ENCODE assay signal across 8 cellular contexts in genomic region chr12:120437735-120438494, GRCh38. TPM values are rescaled to one million over a fixed set of nuclear protein-coding genes. Genes with fewer than 3 reads are reported as not detected.
DNase-seq lines count a peak whose midpoint lies in the region; ATAC-seq and TF ChIP-seq lines count a peak whose summit lies in the region.

Gene COX6A1, plus strand, starts transcription at chr12:120438113. Its CDS starts 14 bp downstream, at chr12:120438127.

- H3K27me3 Mint-ChIP-seq in activated T-cell treated with anti-CD3 and anti-CD28 coated beads, Interleukin-2, amount 50 U/mL, for 4 hours (ENCODE audit: low read depth): peaks cover 4% of the 10 kb centered on the region

- POLR2A ChIA-PET in Panc1 (lab: Charles Lee): no interaction called here

- intact Hi-C loops in Panc1 (cut with micrococcal nuclease; ENCODE audit: unreplicated experiment): no loop called here

- H3K36me3 ChIP-seq in Panc1 (ENCODE audit: control insufficient read depth, insufficient read depth, low read length) (peaks cover 7% of the 10 kb centered on the region), muscle layer of duodenum (ENCODE audit: control insufficient read depth in 1 of 2, insufficient read depth in 2 of 2, low read length in 2 of 2) (peaks cover 15 to 20% of the 10 kb centered on the region in 2 donors)

- DNase-seq in DMS79 treated with DMSO at 0.1 percent for 48 hours (lab: John Stamatoyannopoulos, UW): peak; percentile 99
- DNase-seq in KG1 (lab: John Stamatoyannopoulos, UW): peak; percentile 98
- peak; percentile 95 for DNase-seq in Panc1 (ENCODE audit: low read depth, low spot score)
- DNase-seq in activated T-cell treated with anti-CD3 and anti-CD28 coated beads, Interleukin-2, amount 50 U/mL, for 4 hours: peak; percentile 95
- DNase-seq in stimulated activated CD8-positive, alpha-beta memory T cell treated with anti-CD3 and anti-CD28 coated beads, Interleukin-7, amount 100 ng/mL, for 4 hours (ENCODE audit: low read depth in 2 of 2): peak; percentile 97 to 99

- H3K4me1 Mint-ChIP-seq in activated T-cell treated with anti-CD3 and anti-CD28 coated beads, Interleukin-2, amount 50 U/mL, for 4 hours (ENCODE audit: low read depth): peaks cover 24% of the 10 kb centered on the region

- ATAC-seq in GM21723 (IDR thresholded peaks at IDR 0.05; ENCODE audit: unreplicated experiment): peak; percentile 94
- ATAC-seq in Panc1: peak; percentile 98
- peak; percentile 97 to 98 for ATAC-seq in activated T-cell treated with anti-CD3 and anti-CD28 coated beads, Interleukin-2, amount 50 U/mL, for 4 hours
- peak; percentile 99 for ATAC-seq in esophagus mucosa

- in situ Hi-C loops in Panc1 (cut with HindIII; ENCODE audit: low pct_unique_long_range_greater_than_20kb, low sequenced_read_pairs): no loop called here

- H3K9me3 Mint-ChIP-seq in activated T-cell treated with anti-CD3 and anti-CD28 coated beads, Interleukin-2, amount 50 U/mL, for 4 hours: no peaks in the 10 kb centered on the region

- peak within 1 kb of the TSS; percentile 96 for H3K4me3 Mint-ChIP-seq in activated T-cell treated with anti-CD3 and anti-CD28 coated beads, Interleukin-2, amount 50 U/mL, for 4 hours

- H3K9me3 ChIP-seq in Panc1 (ENCODE audit: control insufficient read depth, insufficient read depth, low read depth, low read length) (no peaks in the 10 kb centered on the region), muscle layer of duodenum (ENCODE audit: control insufficient read depth in 1 of 2, low read length in 2 of 2) (no peaks in the 10 kb centered on the region)

- TF ChIP-seq CTCF in Panc1 (IDR thresholded peaks at IDR 0.05): 0 out of 2 replicates have a peak, but pooled peaks have one; percentile 20

- H3K4me1 ChIP-seq in Panc1 (ENCODE audit: control insufficient read depth, insufficient read depth, low read length) (peaks cover 9% of the 10 kb centered on the region), muscle layer of duodenum (ENCODE audit: control insufficient read depth in 1 of 2, insufficient read depth in 2 of 2, low read length in 2 of 2) (peaks cover 5 to 16% of the 10 kb centered on the region in 2 donors)

- H3K27me3 ChIP-seq in Panc1 (ENCODE audit: control insufficient read depth, insufficient read depth, low read length) (no peaks in the 10 kb centered on the region), muscle layer of duodenum (ENCODE audit: low read depth, low read length) (no peaks in the 10 kb centered on the region)

- H3K27ac ChIP-seq in Panc1 (ENCODE audit: low read length) (peak within 1 kb of the TSS; percentile 86), muscle layer of duodenum (ENCODE audit: low read length) (peak within 1 kb of the TSS; percentile 72)

- BruUV-seq in Panc1 (replicated peaks; lab: Mats Ljungman, UMichigan): no TSS peak

- H3K4me3 ChIP-seq in Panc1 (ENCODE audit: low read depth in 2 of 2, low read length in 2 of 2): peak within 1 kb of the TSS; percentile 80 to 84
- H3K4me3 ChIP-seq in muscle layer of duodenum (ENCODE audit: low read depth in 1 of 2, low read length in 2 of 2): peak within 1 kb of the TSS; percentile 77 to 92

- CTCF ChIA-PET in Panc1 (lab: Charles Lee): interaction anchor here (0.5 to 1.5 kb wide), 3 partner anchors 49 to 210 kb away, joined by 3 to 4 read pairs (median 4); no protein-coding TSS in a partner anchor

- H3K36me3 Mint-ChIP-seq in activated T-cell treated with anti-CD3 and anti-CD28 coated beads, Interleukin-2, amount 50 U/mL, for 4 hours (ENCODE audit: insufficient read depth): peaks cover 4% of the 10 kb centered on the region

RNA-seq across cellular contexts. Expression of gene COX6A1, which starts in this region (rescaled TPM):
- 557 TPM for total RNA-seq in Panc1 (2021; ENCODE audit: unreplicated experiment)
- polyA plus RNA-seq in Panc1 (2012; ENCODE audit: insufficient read length): 681 TPM
- total RNA-seq in activated T-cell treated with anti-CD3 and anti-CD28 coated beads, Interleukin-2, amount 50 U/mL, for 4 hours: 100 to 1,000 TPM; 495 to 510 (median 508) TPM
- 514 TPM for total RNA-seq in esophagus mucosa

Comparison
In these comparisons a context has a peak if more than half of its experiments do, and no peak if none do; other contexts are left out.
1. Peak in every context shown above with its lines: DNase-seq, ATAC-seq, H3K4me3 ChIP-seq and H3K27ac ChIP-seq.